ENCODE assay signal across 8 cellular contexts in genomic region chr11:73598719-73599379, GRCh38. TPM values are rescaled to one million over a fixed set of nuclear protein-coding genes. Genes with fewer than 3 reads are reported as not detected.
DNase-seq lines count a peak whose midpoint lies in the region; ATAC-seq, FAIRE-seq and TF ChIP-seq lines count a peak whose summit lies in the region.

No MANE protein-coding gene starts in this region.

- no peak for ATAC-seq in gastrocnemius medialis

- peaks cover 15% of the 10 kb centered on the region for H3K36me3 Mint-ChIP-seq in activated naive CD4-positive, alpha-beta T cell treated with anti-CD3 and anti-CD28 coated beads, Interleukin-2, amount 10 ng/mL, durations not matched to agents 7 days and 5 days

- TSS peak; percentile 97 for BruUV-seq in PC-9 (replicated peaks; lab: Mats Ljungman, UMichigan)

- no peaks in the 10 kb centered on the region for H3K9me3 Mint-ChIP-seq in activated naive CD4-positive, alpha-beta T cell treated with anti-CD3 and anti-CD28 coated beads, Interleukin-2, amount 10 ng/mL, durations not matched to agents 7 days and 5 days

- peaks cover 24% of the 10 kb centered on the region for H3K27me3 Mint-ChIP-seq in activated naive CD4-positive, alpha-beta T cell treated with anti-CD3 and anti-CD28 coated beads, Interleukin-2, amount 10 ng/mL, durations not matched to agents 7 days and 5 days

- DNase-seq in activated naive CD4-positive, alpha-beta T cell treated with anti-CD3 and anti-CD28 coated beads, Interleukin-2, amount 10 ng/mL, durations not matched to agents 7 days and 5 days = no peak
- DNase-seq in activated naive CD4-positive, alpha-beta T cell treated with Interleukin-2 at 50 U/mL for 16 hours = no peak
- no peak for DNase-seq in PC-9
- no peak for DNase-seq in gastrocnemius medialis
- DNase-seq in activated gamma-delta T cell treated with Interleukin-2 at 50 U/mL for 16 hours = no peak
- no peak for DNase-seq in HuH-7 (ENCODE audit: low spot score)
- DNase-seq in urothelium cell line (ENCODE audit: low spot score) = no peak

- in situ Hi-C loops in gastrocnemius medialis (cut with MboI; ENCODE audit: low sequenced_read_pairs in 4 of 4) = no loop called here

- H3K27me3 ChIP-seq in PC-9 (ENCODE audit: insufficient read depth, low read depth) (no peaks in the 10 kb centered on the region), esophagus (ENCODE audit: control insufficient read depth in 1 of 2, insufficient read depth in 2 of 2, low read length in 2 of 2) (no peaks in the 10 kb centered on the region), gastrocnemius medialis (no peaks in the 10 kb centered on the region)

- H3K4me3 Mint-ChIP-seq in activated naive CD4-positive, alpha-beta T cell treated with anti-CD3 and anti-CD28 coated beads, Interleukin-2, amount 10 ng/mL, durations not matched to agents 7 days and 5 days = peak overlapping the region; percentile 91

- peak overlapping the region; percentile 86 for H3K4me3 ChIP-seq in PC-9
- H3K4me3 ChIP-seq in esophagus (ENCODE audit: low read depth in 1 of 2, low read length in 2 of 2) = peak overlapping the region; percentile 65 to 98
- peak overlapping the region; percentile 83 to 99 (median 94) for H3K4me3 ChIP-seq in gastrocnemius medialis

- H3K4me1 ChIP-seq in PC-9 (replicated peaks; ENCODE audit: insufficient read depth) (peaks cover 16% of the 10 kb centered on the region), esophagus (ENCODE audit: control insufficient read depth in 2 of 2, insufficient read depth in 2 of 2, low read length in 1 of 2) (peaks cover 2 to 7% of the 10 kb centered on the region in 2 donors), gastrocnemius medialis (peaks cover 25 to 31% of the 10 kb centered on the region in 2 donors)

- no peak for TF ChIP-seq POLR2A in gastrocnemius medialis (IDR thresholded peaks at IDR 0.05)

- H3K36me3 ChIP-seq in PC-9 (ENCODE audit: low read depth) (no peaks in the 10 kb centered on the region), esophagus (ENCODE audit: control insufficient read depth in 2 of 2, insufficient read depth in 2 of 2, low read length in 1 of 2) (no peaks in the 10 kb centered on the region), gastrocnemius medialis (no peaks in the 10 kb centered on the region)

- POLR2A ChIA-PET in PC-9 (lab: Charles Lee; ENCODE audit: unreplicated experiment) = no interaction called here

- WGBS in esophagus, 2 donors = 24 to 28% methylated on average over 20 of the region's 20 CpGs

- no peak for FAIRE-seq in urothelium cell line (lab: Jason Lieb, UNC)

- peak overlapping the region; percentile 90 for H3K4me2 ChIP-seq in PC-9

- peak overlapping the region; percentile 96 for H3K27ac Mint-ChIP-seq in activated naive CD4-positive, alpha-beta T cell treated with anti-CD3 and anti-CD28 coated beads, Interleukin-2, amount 10 ng/mL, durations not matched to agents 7 days and 5 days

- TF ChIP-seq CTCF in PC-9 (conservative IDR thresholded peaks at IDR 0.05) (no peak), gastrocnemius medialis (IDR thresholded peaks at IDR 0.05 in 4 of 5, conservative IDR thresholded peaks at IDR 0.05 in 1 of 5) (no peak)

- intact Hi-C loops in PC-9 (cut with micrococcal nuclease; ENCODE audit: unreplicated experiment) = loop anchor here (1.0 to 5.0 kb wide), 3 partner anchors 105 to 292 kb away; partner anchors contain the start of gene ARHGEF17
- intact Hi-C loops in gastrocnemius medialis (cut with DNase I; ENCODE audit: low total_unique reads) = loop anchor here (2.0 to 5.0 kb wide), 3 partner anchors 118 to 290 kb away; partner anchors contain the start of genes ARHGEF17 and MRPL48

- no peaks in the 10 kb centered on the region for H3K9me3 ChIP-seq in PC-9 (ENCODE audit: insufficient read depth, low read depth)
- peaks cover 0 to 2% of the 10 kb centered on the region in 2 donors for H3K9me3 ChIP-seq in esophagus (ENCODE audit: control insufficient read depth in 2 of 2, insufficient read depth in 1 of 2, low read depth in 1 of 2, low read length in 1 of 2)
- H3K9me3 ChIP-seq in gastrocnemius medialis = no peaks in the 10 kb centered on the region

- peaks cover 41% of the 10 kb centered on the region for H3K4me1 Mint-ChIP-seq in activated naive CD4-positive, alpha-beta T cell treated with anti-CD3 and anti-CD28 coated beads, Interleukin-2, amount 10 ng/mL, durations not matched to agents 7 days and 5 days

- peak overlapping the region; percentile 22; the same call in 1 of the 2 replicates for H3K27ac ChIP-seq in PC-9
- H3K27ac ChIP-seq in esophagus (ENCODE audit: low read depth in 2 of 2, low read length in 1 of 2) = peak overlapping the region; percentile 81 to 94
- peak overlapping the region; percentile 87 to 93 (median 92) for H3K27ac ChIP-seq in gastrocnemius medialis

- CTCF ChIA-PET in activated naive CD4-positive, alpha-beta T cell treated with anti-CD3 and anti-CD28 coated beads, Interleukin-2, amount 10 ng/mL, durations not matched to agents 7 days and 5 days (lab: Charles Lee) = no interaction called here
- CTCF ChIA-PET in PC-9 (lab: Charles Lee) = interaction anchor here (0.5 to 1.2 kb wide), 2 partner anchors 25 to 27 kb away, joined by 4 to 7 read pairs; no protein-coding TSS in a partner anchor

- H3K79me2 ChIP-seq in PC-9 (ENCODE audit: low read depth) = peaks cover 19% of the 10 kb centered on the region

- no peaks in the 10 kb centered on the region for H3K9me2 ChIP-seq in PC-9 (ENCODE audit: insufficient read depth)

- H3F3A ChIP-seq in PC-9 (ENCODE audit: insufficient read depth, low read depth) = 0 out of 2 replicates have a peak, but pooled peaks cover 4% of the 10 kb centered on the region

- peak overlapping the region; percentile 97 for H2AFZ ChIP-seq in PC-9

- H4K20me1 ChIP-seq in PC-9 (ENCODE audit: insufficient read depth) = no peaks in the 10 kb centered on the region

RNA-seq across cellular contexts. Expression of gene FAM168A, which starts 0.9 kb away (rescaled TPM):
- total RNA-seq in PC-9 (2021) = 38.6 and 51.2 TPM in 2 replicates
- polyA plus RNA-seq in esophagus = 1 to 10 TPM; 4.0 TPM
- 10 to 100 TPM; 15.9 to 29.3 (median 21.4) TPM for total RNA-seq in gastrocnemius medialis

RNA-seq across cellular contexts. Expression of gene PLEKHB1, which starts 47.5 kb away (rescaled TPM):
- 29.1 and 40.1 TPM in 2 replicates for total RNA-seq in PC-9 (2021)
- 1 to 10 TPM; 1.1 to 1.3 TPM for polyA plus RNA-seq in esophagus
- 10 to 100 TPM in 1 of 4 donors, 1 to 10 TPM in 3; 4.2 to 10.4 (median 5.3) TPM for total RNA-seq in gastrocnemius medialis

Comparison
In these comparisons a context has a peak if more than half of its experiments do, and no peak if none do; other contexts are left out.
1. H3K27ac ChIP-seq: peak in every context shown above with its lines; median percentile 92 in gastrocnemius medialis; 88 in esophagus; 22 in PC-9.